ENCODE assay signal across 1 cellular context in the genomic region with DNA sequence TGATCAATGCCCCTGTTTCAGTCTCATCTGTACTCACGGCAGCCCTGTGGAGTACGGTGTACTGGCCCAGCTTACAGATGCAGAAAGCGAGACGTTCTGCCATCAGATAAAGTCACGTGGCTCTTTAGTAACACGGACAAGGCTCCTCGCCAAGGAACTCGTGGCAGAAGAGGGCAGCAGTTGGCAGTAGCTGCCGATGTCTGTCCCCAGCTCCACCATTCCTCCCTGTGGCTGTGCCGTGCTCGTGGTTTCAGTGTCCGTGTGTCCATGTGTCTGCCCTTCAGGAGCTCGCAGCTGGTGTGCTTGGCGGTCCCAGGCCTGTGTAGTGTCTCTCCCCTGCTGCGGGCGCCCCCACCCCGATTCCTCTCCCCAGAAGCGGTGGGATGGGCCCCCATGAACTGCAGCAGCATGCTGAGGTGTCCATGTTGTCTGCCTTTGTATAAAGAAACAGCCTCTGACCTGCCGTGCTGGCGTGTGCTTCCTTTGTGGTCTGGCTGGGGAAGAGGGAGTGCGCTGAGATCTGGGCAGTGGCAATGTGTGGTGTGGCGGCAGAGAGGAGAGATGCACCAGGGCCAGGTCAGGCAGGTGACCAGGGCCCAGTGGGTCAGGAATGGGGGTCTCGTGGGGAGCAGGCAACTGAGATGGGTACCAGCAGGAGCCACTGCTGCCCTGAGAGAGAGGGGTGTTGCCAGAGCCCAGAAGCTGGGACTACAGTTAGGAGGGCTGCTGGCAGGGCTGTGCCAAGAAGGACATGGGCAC.
TF ChIP-seq lines count a peak whose summit lies in the region.

No MANE protein-coding gene starts in this region.

TF ChIP-seq in endothelial cell of umbilical vein, 7 proteins besides CTCF, POLR2A, EP300 and RAD21 (continued from another document):
- TF ChIP-seq MYC (IDR thresholded peaks at IDR 0.05; ENCODE audit: low read depth, low read length) (no peak), FOS (IDR thresholded peaks at IDR 0.05; ENCODE audit: borderline replicate concordance, insufficient read depth, low read length) (no peak), JUN (IDR thresholded peaks at IDR 0.05; ENCODE audit: borderline replicate concordance, insufficient read depth, insufficient read length, low read depth) (no peak)
